In genomic region chr18:59725177-59725576, GRCh38 we compare ENCODE assay signal across 18 cellular contexts. TPM values are rescaled to one million over a fixed set of nuclear protein-coding genes. Genes with fewer than 3 reads are reported as not detected.
A peak's percentile ranks its signal among the peaks of the same experiment; 100 is the strongest.
DNase-seq lines count a peak whose midpoint lies in the region; ATAC-seq and TF ChIP-seq lines count a peak whose summit lies in the region.
"Had no signal": no experiment of that assay in that cellular context is flagged by ENCODE, and none has a peak within 500 bp of the region (broad histone marks: within the 10 kb centered on the region; RNA-seq: fewer than 3 reads in every experiment).

No MANE protein-coding gene starts in this region.

- H3K36me3 ChIP-seq in PC-3 (ENCODE audit: low read depth, low read length) (no peaks in the 10 kb centered on the region), osteoblast (ENCODE audit: insufficient read depth, low read length) (no peaks in the 10 kb centered on the region), H7 (replicated peaks; ENCODE audit: control insufficient read depth, insufficient read depth, low read length) (no peaks in the 10 kb centered on the region), upper lobe of left lung (no peaks in the 10 kb centered on the region)
- H3K36me3 ChIP-seq: HAP-1, Peyer's patch had no signal

- H4K20me1 ChIP-seq in PC-3 (ENCODE audit: low read length) (no peaks in the 10 kb centered on the region), osteoblast (ENCODE audit: insufficient read depth, low read length) (no peaks in the 10 kb centered on the region)

- no peak overlapping the region for H3K4me2 ChIP-seq in PC-3 (ENCODE audit: low read length)
- H3K4me2 ChIP-seq in osteoblast (ENCODE audit: insufficient read depth, low read length), result no peak overlapping the region
- H3K4me2 ChIP-seq: A549 had no signal

- H3K27me3 ChIP-seq in PC-3 (ENCODE audit: low read length) (no peaks in the 10 kb centered on the region), osteoblast (ENCODE audit: insufficient read depth, low read length) (no peaks in the 10 kb centered on the region), H7 (ENCODE audit: control insufficient read depth, insufficient read depth, low read length) (no peaks in the 10 kb centered on the region), upper lobe of left lung (no peaks in the 10 kb centered on the region)
- H3K27me3 ChIP-seq: Peyer's patch had no signal

- H2AFZ ChIP-seq in PC-3 (ENCODE audit: low read length) (peak overlapping the region; percentile 42; the same call in 1 of the 2 replicates), osteoblast (ENCODE audit: low read length) (peak overlapping the region; percentile 78)

- CTCF ChIA-PET in PC-3 (lab: Charles Lee), result no interaction called here

- POLR2A ChIA-PET in PC-3 (lab: Charles Lee; ENCODE audit: unreplicated experiment), result interaction anchor here (0.6 kb wide), 2 partner anchors 90 to 185 kb away, joined by 3 to 4 read pairs; no protein-coding TSS in a partner anchor

- WGBS in upper lobe of left lung, 2 donors, result 48 to 68% methylated on average over 1 of the region's 1 CpG

- H3K9me3 ChIP-seq in PC-3 (ENCODE audit: low read length), result no peaks in the 10 kb centered on the region
- no peaks in the 10 kb centered on the region for H3K9me3 ChIP-seq in osteoblast (ENCODE audit: low read depth, low read length)
- no peaks in the 10 kb centered on the region for H3K9me3 ChIP-seq in upper lobe of left lung
- H3K9me3 ChIP-seq: A549, HAP-1, Peyer's patch had no signal

- BruUV-seq in PC-3 (replicated peaks; lab: Mats Ljungman, UMichigan), result no TSS peak

- intact Hi-C loops in PC-3 (cut with micrococcal nuclease), result no loop called here
- intact Hi-C loops in head of caudate nucleus (cut with DNase I), result no loop called here

- H3F3A ChIP-seq in PC-3 (ENCODE audit: low read length, unreplicated experiment), result peaks cover 1% of the 10 kb centered on the region

- TF ChIP-seq EP300 in upper lobe of left lung (IDR thresholded peaks at IDR 0.05), result no peak

- H3K79me2 ChIP-seq in PC-3 (ENCODE audit: low read length), result no peaks in the 10 kb centered on the region
- no peaks in the 10 kb centered on the region for H3K79me2 ChIP-seq in osteoblast (ENCODE audit: insufficient read depth, low read length)

- no peak for TF ChIP-seq POLR2A in upper lobe of left lung (IDR thresholded peaks at IDR 0.05)

- H3K4me3 ChIP-seq in PC-3 (ENCODE audit: low read length), result no peak overlapping the region
- no peak overlapping the region for H3K4me3 ChIP-seq in osteoblast (ENCODE audit: insufficient read depth, low read length)
- no peak overlapping the region for H3K4me3 ChIP-seq in H7 (ENCODE audit: insufficient read depth, low read depth, low read length)
- no peak overlapping the region for H3K4me3 ChIP-seq in upper lobe of left lung
- H3K4me3 ChIP-seq: A549, HAP-1, Peyer's patch had no signal

- H3K4me1 ChIP-seq in PC-3 (ENCODE audit: insufficient read depth, low read length) (peaks cover 40% of the 10 kb centered on the region), osteoblast (ENCODE audit: insufficient read depth, low read length) (peaks cover 19% of the 10 kb centered on the region), upper lobe of left lung (no peaks in the 10 kb centered on the region)
- H3K4me1 ChIP-seq: HAP-1, Peyer's patch had no signal

- no peak for TF ChIP-seq CTCF in PC-3 (conservative IDR thresholded peaks at IDR 0.05; ENCODE audit: low read depth, low read length)
- no peak for TF ChIP-seq CTCF in osteoblast (IDR thresholded peaks at IDR 0.05; ENCODE audit: extremely low read depth, low read depth, low read length)
- no peak for TF ChIP-seq CTCF in upper lobe of left lung (IDR thresholded peaks at IDR 0.05)

- DNase-seq in EH (ENCODE audit: low read depth) (peak; percentile 71), PC-3 (peak; percentile 25), dedifferentiated amniotic fluid mesenchymal stem cell (ENCODE audit: extremely low spot score) (peak; percentile 46), osteoblast (ENCODE audit: insufficient read length, low spot score, missing footprints) (peak; percentile 72), H7 (no peak), upper lobe of left lung (no peak), H4 (ENCODE audit: low spot score) (no peak), head of caudate nucleus (no peak)
- DNase-seq: CD4-positive, alpha-beta memory T cell; NCI-H1417; NCI-H1930; NCI-H2171; NCI-H82; Peyer's patch; SHP77 treated with DMSO at 0.1 percent for 48 hours had no signal

- no peak overlapping the region for H3K9ac ChIP-seq in PC-3 (ENCODE audit: low read length)

- H3K27ac ChIP-seq in PC-3 (ENCODE audit: low read length), result no peak overlapping the region
- peak overlapping the region; percentile 80 for H3K27ac ChIP-seq in osteoblast (ENCODE audit: low read depth, low read length)
- H3K27ac ChIP-seq in upper lobe of left lung, result no peak overlapping the region
- H3K27ac ChIP-seq: Peyer's patch had no signal

- H3K9me2 ChIP-seq in PC-3 (replicated peaks; ENCODE audit: low read length), result no peaks in the 10 kb centered on the region

- no peak for ATAC-seq in PC-3
- no peak for ATAC-seq in upper lobe of left lung (ENCODE audit: low FRiP score in 2 of 2)
- ATAC-seq: A549 had no signal

RNA-seq across cellular contexts. Expression of gene CCBE1, which starts 28.0 kb away (rescaled TPM):
- 13.9 and 20.8 TPM in 2 replicates for total RNA-seq in PC-3 (2014; rRNA removed)
- 51.4 and 53.0 TPM in 2 replicates for total RNA-seq in osteoblast
- total RNA-seq in H7 (2014; rRNA removed; shearing (Covaris generic)), result 1.3 and 1.5 TPM in 2 replicates
- total RNA-seq in upper lobe of left lung, result 10 to 100 TPM in 4 of 6 donors, 1 to 10 TPM in 2; 8.7 to 23.6 (median 12.3) TPM
- not detected in 2 replicates for total RNA-seq in H4 (2014; rRNA removed; shearing (Covaris generic))
- total RNA-seq: CD4-positive, alpha-beta memory T cell; NCI-H460 had no signal

Comparison
In these comparisons a context has a peak if more than half of its experiments do, and no peak if none do; other contexts are left out.
1. DNase-seq: peak in EH (single experiment), PC-3 (single experiment), dedifferentiated amniotic fluid mesenchymal stem cell (single experiment) and osteoblast (single experiment); none in H7 (single experiment), upper lobe of left lung (0 of 2), H4 (single experiment) and head of caudate nucleus (0 of 42).